ENCODE assay signal across 8 cellular contexts in the genomic region with DNA sequence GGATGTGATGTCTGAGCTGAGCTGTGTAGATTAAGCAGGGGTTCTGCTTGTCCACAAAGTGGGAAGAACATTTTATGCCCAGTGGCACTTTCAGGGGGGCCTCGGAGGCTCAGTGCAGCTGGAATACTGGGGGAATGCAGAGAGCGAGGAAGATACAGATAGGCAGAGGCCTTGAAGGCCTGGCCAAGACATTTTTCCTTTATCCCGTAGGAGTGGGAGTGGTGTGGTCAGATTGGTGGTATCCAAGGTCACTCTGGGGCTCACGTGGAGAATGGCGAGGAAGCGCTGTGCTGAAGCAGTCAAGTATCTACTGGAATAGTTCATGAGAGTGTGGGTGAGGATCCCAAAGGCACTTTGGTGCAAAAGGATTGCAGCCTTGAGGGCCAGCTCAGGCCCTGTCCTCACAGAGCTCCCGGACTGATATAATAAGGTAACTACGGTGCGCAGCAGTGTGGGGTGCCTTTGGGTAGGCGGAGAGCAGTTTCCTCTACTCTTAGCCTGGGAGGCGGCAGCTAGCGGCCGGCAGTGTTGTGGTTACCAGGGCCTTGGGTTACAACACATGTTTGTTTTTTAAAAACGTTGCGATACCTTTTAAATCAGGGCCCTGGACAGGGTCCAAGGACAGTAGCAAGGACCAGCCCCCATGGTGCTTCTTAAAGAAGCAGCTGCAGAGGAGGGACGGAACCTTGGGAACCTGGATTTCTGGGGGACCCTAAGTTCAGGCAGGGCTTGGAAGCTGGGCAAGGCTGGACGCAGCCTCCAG. TPM values are rescaled to one million over a fixed set of nuclear protein-coding genes. Genes with fewer than 3 reads are reported as not detected.
DNase-seq lines count a peak whose midpoint lies in the region; ATAC-seq and TF ChIP-seq lines count a peak whose summit lies in the region.

No MANE protein-coding gene starts in this region.

- no peak overlapping the region for H3K27ac ChIP-seq in dorsolateral prefrontal cortex

- H3K27me3 ChIP-seq in dorsolateral prefrontal cortex, result no peaks in the 10 kb centered on the region

- H3K27ac Mint-ChIP-seq in MCF 10A (ENCODE audit: low read depth, unreplicated experiment) (peak overlapping the region; percentile 32), progenitor cell of endocrine pancreas (no peak overlapping the region)
- peak overlapping the region; percentile 26 to 42 for H3K27ac Mint-ChIP-seq in natural killer cell treated with Interleukin-12 subunit alpha and Interleukin-12 subunit beta and Interleukin-15 and Interleukin-18, amount 100 ng/mL, for 72 hours

- peak overlapping the region; percentile 8; the same call in 1 of the 2 replicates for H3K4me3 ChIP-seq in GM12864 (ENCODE audit: low read depth, low read length)
- no peak overlapping the region for H3K4me3 ChIP-seq in dorsolateral prefrontal cortex

- H3K4me1 Mint-ChIP-seq in MCF 10A (ENCODE audit: insufficient read depth, unreplicated experiment) (peaks cover 9% of the 10 kb centered on the region), progenitor cell of endocrine pancreas (ENCODE audit: low read depth) (no peaks in the 10 kb centered on the region)
- peaks cover 12 to 18% of the 10 kb centered on the region in 2 donors for H3K4me1 Mint-ChIP-seq in natural killer cell treated with Interleukin-12 subunit alpha and Interleukin-12 subunit beta and Interleukin-15 and Interleukin-18, amount 100 ng/mL, for 72 hours (ENCODE audit: low read depth in 2 of 2)

- H3K27me3 Mint-ChIP-seq in MCF 10A (ENCODE audit: insufficient read depth, unreplicated experiment), result no peaks in the 10 kb centered on the region
- no peaks in the 10 kb centered on the region for H3K27me3 Mint-ChIP-seq in natural killer cell treated with Interleukin-12 subunit alpha and Interleukin-12 subunit beta and Interleukin-15 and Interleukin-18, amount 100 ng/mL, for 72 hours
- peaks cover 6% of the 10 kb centered on the region for H3K27me3 Mint-ChIP-seq in progenitor cell of endocrine pancreas

- H3K4me3 Mint-ChIP-seq in MCF 10A (ENCODE audit: unreplicated experiment) (no peak overlapping the region), progenitor cell of endocrine pancreas (ENCODE audit: low read depth) (no peak overlapping the region)
- no peak overlapping the region for H3K4me3 Mint-ChIP-seq in natural killer cell treated with Interleukin-12 subunit alpha and Interleukin-12 subunit beta and Interleukin-15 and Interleukin-18, amount 100 ng/mL, for 72 hours

- ATAC-seq in GM21381 (IDR thresholded peaks at IDR 0.05; ENCODE audit: unreplicated experiment), result peak; percentile 70
- peak; percentile 77 to 84 for ATAC-seq in natural killer cell treated with Interleukin-12 subunit alpha and Interleukin-12 subunit beta and Interleukin-15 and Interleukin-18, amount 100 ng/mL, for 72 hours

- intact Hi-C loops in MCF 10A (cut with micrococcal nuclease), result loop anchor here (1.0 kb wide), 1 partner anchor 10 kb away; a partner anchor contains a TSS
- intact Hi-C loops in dorsolateral prefrontal cortex (cut with DNase I), result no loop called here

- no peak for DNase-seq in GM12864 (ENCODE audit: low read depth)
- DNase-seq in HT-29 (ENCODE audit: low spot score), result peak; percentile 24
- DNase-seq in MCF 10A (ENCODE audit: unreplicated experiment), result peak; percentile 96
- DNase-seq in natural killer cell treated with Interleukin-12 subunit alpha and Interleukin-12 subunit beta and Interleukin-15 and Interleukin-18, amount 100 ng/mL, for 72 hours (ENCODE audit: low spot score), result no peak
- DNase-seq in dorsolateral prefrontal cortex, result no peak
- DNase-seq in DMS153 (lab: John Stamatoyannopoulos, UW), result no peak
- no peak for DNase-seq in progenitor cell of endocrine pancreas (ENCODE audit: low spot score, unreplicated experiment)

- H3K36me3 Mint-ChIP-seq in MCF 10A (ENCODE audit: insufficient read depth, unreplicated experiment), result no peaks in the 10 kb centered on the region
- H3K36me3 Mint-ChIP-seq in natural killer cell treated with Interleukin-12 subunit alpha and Interleukin-12 subunit beta and Interleukin-15 and Interleukin-18, amount 100 ng/mL, for 72 hours, result no peaks in the 10 kb centered on the region
- no peaks in the 10 kb centered on the region for H3K36me3 Mint-ChIP-seq in progenitor cell of endocrine pancreas (ENCODE audit: insufficient read depth)

- POLR2A ChIA-PET in MCF 10A (lab: Yijun Ruan, JAX), result interaction anchor here (0.8 to 2.6 kb wide), 3 partner anchors 11 to 18 kb away, joined by 3 to 22 read pairs (median 11); a partner anchor contains a TSS

- CTCF ChIA-PET in MCF 10A (lab: Yijun Ruan, JAX), result interaction anchor here (0.7 to 10.1 kb wide), 13 partner anchors 15 to 388 kb away, joined by 3 to 338 read pairs (median 4); no protein-coding TSS in a partner anchor

- no peaks in the 10 kb centered on the region for H3K9me3 Mint-ChIP-seq in MCF 10A (ENCODE audit: unreplicated experiment)
- no peaks in the 10 kb centered on the region for H3K9me3 Mint-ChIP-seq in natural killer cell treated with Interleukin-12 subunit alpha and Interleukin-12 subunit beta and Interleukin-15 and Interleukin-18, amount 100 ng/mL, for 72 hours
- H3K9me3 Mint-ChIP-seq in progenitor cell of endocrine pancreas (ENCODE audit: low read depth), result no peaks in the 10 kb centered on the region

- no TSS peak for BruUV-seq in MCF 10A (replicated peaks; lab: Mats Ljungman, UMichigan)

- TF ChIP-seq CTCF in GM12864 (IDR thresholded peaks at IDR 0.05; ENCODE audit: low read depth, low read length, missing control alignments) (no peak), MCF 10A (IDR thresholded peaks at IDR 0.05; ENCODE audit: unreplicated experiment) (no peak), dorsolateral prefrontal cortex (IDR thresholded peaks at IDR 0.05 in 54 of 56, conservative IDR thresholded peaks at IDR 0.05 in 2 of 56; ENCODE audit: low read depth in 1 of 56, partially characterized antibody in 56 of 56) (no peak), progenitor cell of endocrine pancreas (IDR thresholded peaks at IDR 0.05; ENCODE audit: unreplicated experiment) (no peak)

RNA-seq across cellular contexts. Expression of a gene that starts 10.8 kb away (rescaled TPM):
- 0.33 and 0.50 TPM in 2 replicates for total RNA-seq in HT-29 (2014; rRNA removed; shearing (Covaris generic))
- total RNA-seq in MCF 10A (2022), result 2.8 and 3.0 TPM in 2 replicates
- 10 to 100 TPM; 59.6 to 98.5 TPM for total RNA-seq in natural killer cell treated with Interleukin-12 subunit alpha and Interleukin-12 subunit beta and Interleukin-15 and Interleukin-18, amount 100 ng/mL, for 72 hours
- 10 to 100 TPM in 50 of 120 experiments, 1 to 10 TPM in 70; 4.3 to 17.0 (median 9.2) TPM for total RNA-seq in dorsolateral prefrontal cortex
- 3.6 and 4.6 TPM in 2 replicates for total RNA-seq in progenitor cell of endocrine pancreas

RNA-seq across cellular contexts. Expression of a gene that starts 18.3 kb away (rescaled TPM):
- total RNA-seq in HT-29 (2014; rRNA removed; shearing (Covaris generic)), result 13.0 and 14.7 TPM in 2 replicates
- total RNA-seq in MCF 10A (2022) (28.9 and 36.1 TPM in 2 replicates), dorsolateral prefrontal cortex (10 to 100 TPM; 25.4 to 82.0 (median 40.5) TPM), progenitor cell of endocrine pancreas (26.2 and 27.1 TPM in 2 replicates)
- total RNA-seq in natural killer cell treated with Interleukin-12 subunit alpha and Interleukin-12 subunit beta and Interleukin-15 and Interleukin-18, amount 100 ng/mL, for 72 hours, result 10 to 100 TPM; 15.4 to 15.9 TPM

Comparison
In these comparisons a context has a peak if more than half of its experiments do, and no peak if none do; other contexts are left out.
1. DNase-seq: peak in HT-29 (single experiment) and MCF 10A (single experiment); none in GM12864 (single experiment), natural killer cell treated with Interleukin-12 subunit alpha and Interleukin-12 subunit beta and Interleukin-15 and Interleukin-18, amount 100 ng/mL, for 72 hours (single experiment), dorsolateral prefrontal cortex (0 of 10), DMS153 (single experiment) and progenitor cell of endocrine pancreas (single experiment).